3 cellular contexts compared by ENCODE assay signal in the genomic region with DNA sequence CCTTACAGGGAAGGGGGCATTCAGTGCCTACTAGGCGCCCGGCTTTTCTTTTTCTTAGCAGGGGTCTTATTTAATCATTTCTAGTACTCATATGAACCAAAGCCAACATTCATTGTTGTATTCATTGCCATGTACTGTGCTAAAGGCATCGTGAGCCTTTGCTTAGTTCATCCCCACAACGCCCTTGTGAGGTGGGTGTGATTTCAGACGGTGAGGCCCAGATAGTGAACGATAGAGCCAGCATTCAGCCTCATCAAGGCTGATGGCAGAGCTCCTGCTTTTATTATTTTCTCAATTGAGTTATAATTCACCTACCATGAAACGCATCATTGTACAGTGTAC.
TF ChIP-seq lines count a peak whose summit lies in the region.

No MANE protein-coding gene starts in this region.

TF ChIP-seq in HepG2, 621 proteins besides CTCF, POLR2A, EP300 and RAD21:
- TF ChIP-seq CBX2 (IDR thresholded peaks at IDR 0.05; ENCODE audit: low read depth, low read length) (no peak), CBX2 (CRISPR knock-in tag; IDR thresholded peaks at IDR 0.05; ENCODE audit: low read depth) (no peak), FOXC1 (CRISPR knock-in tag; IDR thresholded peaks at IDR 0.05; ENCODE audit: borderline replicate concordance) (no peak), ZNF17 (CRISPR knock-in tag; IDR thresholded peaks at IDR 0.05) (no peak), ZBED4 (CRISPR knock-in tag; IDR thresholded peaks at IDR 0.05; ENCODE audit: borderline replicate concordance) (no peak), ETV5 (CRISPR knock-in tag; IDR thresholded peaks at IDR 0.05; ENCODE audit: borderline replicate concordance) (no peak), REL (CRISPR knock-in tag; conservative IDR thresholded peaks at IDR 0.05) (no peak)
- TF ChIP-seq, protein P1, sequence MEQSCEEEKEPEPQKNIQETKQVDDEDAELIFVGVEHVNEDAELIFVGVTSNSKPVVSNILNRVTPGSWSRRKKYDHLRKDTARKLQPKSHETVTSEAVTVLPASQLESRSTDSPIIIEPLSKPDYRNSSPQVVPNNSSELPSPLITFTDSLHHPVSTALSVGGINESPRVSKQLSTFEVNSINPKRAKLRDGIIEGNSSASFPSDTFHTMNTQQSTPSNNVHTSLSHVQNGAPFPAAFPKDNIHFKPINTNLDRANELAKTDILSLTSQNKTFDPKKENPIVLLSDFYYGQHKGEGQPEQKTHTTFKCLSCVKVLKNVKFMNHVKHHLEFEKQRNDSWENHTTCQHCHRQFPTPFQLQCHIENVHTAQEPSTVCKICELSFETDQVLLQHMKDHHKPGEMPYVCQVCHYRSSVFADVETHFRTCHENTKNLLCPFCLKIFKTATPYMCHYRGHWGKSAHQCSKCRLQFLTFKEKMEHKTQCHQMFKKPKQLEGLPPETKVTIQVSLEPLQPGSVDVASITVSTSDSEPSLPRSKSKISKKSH (CRISPR knock-in tag; IDR thresholded peaks at IDR 0.05; ENCODE audit: borderline replicate concordance), result no peak

TF ChIP-seq in HEK293T, 16 proteins besides CTCF, POLR2A, EP300 and RAD21:
- TF ChIP-seq, protein P2, sequence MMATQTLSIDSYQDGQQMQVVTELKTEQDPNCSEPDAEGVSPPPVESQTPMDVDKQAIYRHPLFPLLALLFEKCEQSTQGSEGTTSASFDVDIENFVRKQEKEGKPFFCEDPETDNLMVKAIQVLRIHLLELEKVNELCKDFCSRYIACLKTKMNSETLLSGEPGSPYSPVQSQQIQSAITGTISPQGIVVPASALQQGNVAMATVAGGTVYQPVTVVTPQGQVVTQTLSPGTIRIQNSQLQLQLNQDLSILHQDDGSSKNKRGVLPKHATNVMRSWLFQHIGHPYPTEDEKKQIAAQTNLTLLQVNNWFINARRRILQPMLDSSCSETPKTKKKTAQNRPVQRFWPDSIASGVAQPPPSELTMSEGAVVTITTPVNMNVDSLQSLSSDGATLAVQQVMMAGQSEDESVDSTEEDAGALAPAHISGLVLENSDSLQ (IDR thresholded peaks at IDR 0.05), result no peak
- TF ChIP-seq SUZ12 (IDR thresholded peaks at IDR 0.05), result no peak
- no peak for TF ChIP-seq ARNT (IDR thresholded peaks at IDR 0.05)
- no peak for TF ChIP-seq L3MBTL2 (conservative IDR thresholded peaks at IDR 0.05)
- no peak for TF ChIP-seq ZNF384 (IDR thresholded peaks at IDR 0.05)
- no peak for TF ChIP-seq ELF4 (IDR thresholded peaks at IDR 0.05)
- no peak for TF ChIP-seq FOXM1 (IDR thresholded peaks at IDR 0.05; ENCODE audit: borderline replicate concordance)
- no peak for TF ChIP-seq NFRKB (IDR thresholded peaks at IDR 0.05)
- no peak for TF ChIP-seq LEF1 (IDR thresholded peaks at IDR 0.05; ENCODE audit: borderline replicate concordance)
- TF ChIP-seq SP1 (IDR thresholded peaks at IDR 0.05), result no peak
- no peak for TF ChIP-seq FOXK2 (IDR thresholded peaks at IDR 0.05)
- no peak for TF ChIP-seq CTBP1 (IDR thresholded peaks at IDR 0.05; ENCODE audit: borderline replicate concordance)
- TF ChIP-seq TARDBP (IDR thresholded peaks at IDR 0.05), result no peak
- TF ChIP-seq FOXA1 (IDR thresholded peaks at IDR 0.05), result no peak
- no peak for TF ChIP-seq BHLHE40 (IDR thresholded peaks at IDR 0.05; ENCODE audit: borderline replicate concordance)
TF ChIP-seq in HEK293T: peak in this region for 0.

TF ChIP-seq in SK-N-SH, 30 proteins besides CTCF, POLR2A, EP300 and RAD21:
- TF ChIP-seq NRF1 (IDR thresholded peaks at IDR 0.05; ENCODE audit: low read depth, low read length) (no peak), GABPA (IDR thresholded peaks at IDR 0.05; ENCODE audit: low read depth) (no peak), YY1 (IDR thresholded peaks at IDR 0.05; ENCODE audit: low read depth) (no peak), MEF2A (IDR thresholded peaks at IDR 0.05; ENCODE audit: borderline replicate concordance, low read depth) (no peak), ELF1 (IDR thresholded peaks at IDR 0.05) (no peak), SMC3 (IDR thresholded peaks at IDR 0.05; ENCODE audit: low read depth, low read length) (no peak), FOSL2 (IDR thresholded peaks at IDR 0.05; ENCODE audit: borderline replicate concordance, low read depth) (no peak), FOXM1 (IDR thresholded peaks at IDR 0.05; ENCODE audit: low read depth) (no peak), TAF1 (IDR thresholded peaks at IDR 0.05; ENCODE audit: borderline replicate concordance, low read depth, low read length) (no peak), EZH2phosphoT487 (IDR thresholded peaks at IDR 0.05; ENCODE audit: borderline replicate concordance, low read depth) (no peak), SIN3A (IDR thresholded peaks at IDR 0.05; ENCODE audit: borderline replicate concordance, low read depth, low read length) (no peak), RFX5 (IDR thresholded peaks at IDR 0.05; ENCODE audit: low read length) (no peak), GATA2 (CRISPR knock-in tag; IDR thresholded peaks at IDR 0.05) (no peak), RCOR1 (IDR thresholded peaks at IDR 0.05; ENCODE audit: low read length) (no peak), JUND (IDR thresholded peaks at IDR 0.05) (no peak), MXI1 (IDR thresholded peaks at IDR 0.05; ENCODE audit: low read depth, low read length) (no peak)
- TF ChIP-seq, protein P3, sequence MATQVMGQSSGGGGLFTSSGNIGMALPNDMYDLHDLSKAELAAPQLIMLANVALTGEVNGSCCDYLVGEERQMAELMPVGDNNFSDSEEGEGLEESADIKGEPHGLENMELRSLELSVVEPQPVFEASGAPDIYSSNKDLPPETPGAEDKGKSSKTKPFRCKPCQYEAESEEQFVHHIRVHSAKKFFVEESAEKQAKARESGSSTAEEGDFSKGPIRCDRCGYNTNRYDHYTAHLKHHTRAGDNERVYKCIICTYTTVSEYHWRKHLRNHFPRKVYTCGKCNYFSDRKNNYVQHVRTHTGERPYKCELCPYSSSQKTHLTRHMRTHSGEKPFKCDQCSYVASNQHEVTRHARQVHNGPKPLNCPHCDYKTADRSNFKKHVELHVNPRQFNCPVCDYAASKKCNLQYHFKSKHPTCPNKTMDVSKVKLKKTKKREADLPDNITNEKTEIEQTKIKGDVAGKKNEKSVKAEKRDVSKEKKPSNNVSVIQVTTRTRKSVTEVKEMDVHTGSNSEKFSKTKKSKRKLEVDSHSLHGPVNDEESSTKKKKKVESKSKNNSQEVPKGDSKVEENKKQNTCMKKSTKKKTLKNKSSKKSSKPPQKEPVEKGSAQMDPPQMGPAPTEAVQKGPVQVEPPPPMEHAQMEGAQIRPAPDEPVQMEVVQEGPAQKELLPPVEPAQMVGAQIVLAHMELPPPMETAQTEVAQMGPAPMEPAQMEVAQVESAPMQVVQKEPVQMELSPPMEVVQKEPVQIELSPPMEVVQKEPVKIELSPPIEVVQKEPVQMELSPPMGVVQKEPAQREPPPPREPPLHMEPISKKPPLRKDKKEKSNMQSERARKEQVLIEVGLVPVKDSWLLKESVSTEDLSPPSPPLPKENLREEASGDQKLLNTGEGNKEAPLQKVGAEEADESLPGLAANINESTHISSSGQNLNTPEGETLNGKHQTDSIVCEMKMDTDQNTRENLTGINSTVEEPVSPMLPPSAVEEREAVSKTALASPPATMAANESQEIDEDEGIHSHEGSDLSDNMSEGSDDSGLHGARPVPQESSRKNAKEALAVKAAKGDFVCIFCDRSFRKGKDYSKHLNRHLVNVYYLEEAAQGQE (IDR thresholded peaks at IDR 0.05; ENCODE audit: low read depth, low read length), result no peak
- TF ChIP-seq, protein P4, sequence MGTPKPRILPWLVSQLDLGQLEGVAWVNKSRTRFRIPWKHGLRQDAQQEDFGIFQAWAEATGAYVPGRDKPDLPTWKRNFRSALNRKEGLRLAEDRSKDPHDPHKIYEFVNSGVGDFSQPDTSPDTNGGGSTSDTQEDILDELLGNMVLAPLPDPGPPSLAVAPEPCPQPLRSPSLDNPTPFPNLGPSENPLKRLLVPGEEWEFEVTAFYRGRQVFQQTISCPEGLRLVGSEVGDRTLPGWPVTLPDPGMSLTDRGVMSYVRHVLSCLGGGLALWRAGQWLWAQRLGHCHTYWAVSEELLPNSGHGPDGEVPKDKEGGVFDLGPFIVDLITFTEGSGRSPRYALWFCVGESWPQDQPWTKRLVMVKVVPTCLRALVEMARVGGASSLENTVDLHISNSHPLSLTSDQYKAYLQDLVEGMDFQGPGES (IDR thresholded peaks at IDR 0.05; ENCODE audit: low read depth, low read length), result no peak
- TF ChIP-seq, protein P5, sequence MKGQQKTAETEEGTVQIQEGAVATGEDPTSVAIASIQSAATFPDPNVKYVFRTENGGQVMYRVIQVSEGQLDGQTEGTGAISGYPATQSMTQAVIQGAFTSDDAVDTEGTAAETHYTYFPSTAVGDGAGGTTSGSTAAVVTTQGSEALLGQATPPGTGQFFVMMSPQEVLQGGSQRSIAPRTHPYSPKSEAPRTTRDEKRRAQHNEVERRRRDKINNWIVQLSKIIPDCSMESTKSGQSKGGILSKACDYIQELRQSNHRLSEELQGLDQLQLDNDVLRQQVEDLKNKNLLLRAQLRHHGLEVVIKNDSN (IDR thresholded peaks at IDR 0.05; ENCODE audit: borderline replicate concordance, low read depth), result no peak
- TF ChIP-seq, protein P6, sequence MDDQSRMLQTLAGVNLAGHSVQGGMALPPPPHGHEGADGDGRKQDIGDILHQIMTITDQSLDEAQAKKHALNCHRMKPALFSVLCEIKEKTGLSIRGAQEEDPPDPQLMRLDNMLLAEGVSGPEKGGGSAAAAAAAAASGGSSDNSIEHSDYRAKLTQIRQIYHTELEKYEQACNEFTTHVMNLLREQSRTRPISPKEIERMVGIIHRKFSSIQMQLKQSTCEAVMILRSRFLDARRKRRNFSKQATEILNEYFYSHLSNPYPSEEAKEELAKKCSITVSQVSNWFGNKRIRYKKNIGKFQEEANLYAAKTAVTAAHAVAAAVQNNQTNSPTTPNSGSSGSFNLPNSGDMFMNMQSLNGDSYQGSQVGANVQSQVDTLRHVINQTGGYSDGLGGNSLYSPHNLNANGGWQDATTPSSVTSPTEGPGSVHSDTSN (IDR thresholded peaks at IDR 0.05), result no peak
